Comparison of ENCODE assay signal across 27 cellular contexts in the genomic region with DNA sequence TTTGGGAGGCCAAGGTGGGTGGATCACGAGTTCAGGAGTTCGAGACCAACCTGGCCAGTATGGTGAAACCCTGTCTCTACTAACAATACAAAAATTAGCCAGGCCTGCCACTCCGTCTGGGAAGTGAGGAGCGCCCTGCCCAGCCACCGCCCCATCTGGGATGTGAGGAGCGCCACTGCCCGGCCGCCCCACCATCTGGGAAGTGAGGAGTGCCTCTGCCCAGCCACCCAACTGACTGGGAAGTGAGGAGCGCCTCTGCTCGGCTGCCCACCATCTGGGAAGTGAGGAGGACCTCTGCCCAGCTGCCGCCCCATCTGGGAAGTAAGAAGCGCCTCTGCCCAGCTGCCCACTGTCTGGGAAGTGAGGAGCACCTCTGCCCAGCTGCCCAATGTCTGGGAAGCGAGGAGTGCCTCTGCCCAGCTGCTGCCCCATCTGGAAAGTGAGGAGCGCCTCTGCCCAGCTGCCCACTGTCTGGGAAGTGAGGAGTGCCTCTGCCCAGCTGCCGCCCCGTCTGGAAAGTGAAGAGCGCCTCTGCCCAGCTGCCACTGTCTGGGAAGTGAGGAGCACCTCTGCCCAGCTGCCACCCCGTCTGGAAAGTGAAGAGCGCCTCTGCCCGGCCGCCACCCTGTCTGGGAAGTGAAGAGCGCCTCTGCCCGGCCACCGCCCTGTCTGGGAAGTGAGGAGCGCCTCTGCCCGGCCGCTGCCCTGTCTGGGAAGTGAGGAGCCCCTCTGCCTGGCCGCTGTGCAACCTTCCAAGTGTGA.
"Had no signal": no experiment of that assay in that cellular context is flagged by ENCODE, and none has a peak within 500 bp of the region (broad histone marks: within the 10 kb centered on the region; RNA-seq: fewer than 3 reads in every experiment).

No MANE protein-coding gene starts in this region.

- H3K4me3 Mint-ChIP-seq: immature natural killer cell; mesothelial cell of epicardium; natural killer cell; nephron progenitor cell; stimulated activated naive B cell treated with anti-CD40 and anti-IgM and Interleukin-4, amounts not matched to agents 10 μg/mL and 1 μg/mL and 100 μg/mL, for 72 hours had no signal

- H3K36me3 Mint-ChIP-seq: immature natural killer cell, naive B cell, natural killer cell had no signal

- H3K9me3 ChIP-seq: left lung, lower lobe of right lung, ovary, right atrium auricular region, suprapubic skin, thoracic aorta, tibial artery, upper lobe of left lung, vagina had no signal

- H3K4me3 ChIP-seq: left lung, lower lobe of right lung, ovary, right atrium auricular region, skin epidermis, suprapubic skin, thoracic aorta, tibial artery, upper lobe of left lung, vagina had no signal

- H3K27me3 Mint-ChIP-seq: progenitor cell of endocrine pancreas had no signal

- H3K36me3 ChIP-seq: ovary had no signal

- H3K27ac ChIP-seq: left lung, lower lobe of right lung, ovary, right atrium auricular region, skin epidermis, suprapubic skin, thoracic aorta, tibial artery, upper lobe of left lung, vagina had no signal

- H3K27me3 ChIP-seq: ovary, right atrium auricular region, suprapubic skin, tibial artery, upper lobe of left lung, vagina had no signal

- H3K27ac Mint-ChIP-seq: immature natural killer cell; mesothelial cell of epicardium; naive B cell; natural killer cell; nephron progenitor cell; progenitor cell of endocrine pancreas; stimulated activated naive B cell treated with anti-CD40 and anti-IgM and Interleukin-4, amounts not matched to agents 10 μg/mL and 1 μg/mL and 100 μg/mL, for 72 hours had no signal

- DNase-seq: hippocampal formation; immature natural killer cell; kidney; left colon; left lung; lower lobe of right lung; mammary epithelial cell; mesenchymal stem cell; naive B cell; natural killer cell; nephron progenitor cell; ovary; stimulated activated CD4-positive, alpha-beta T cell treated with anti-CD3 and anti-CD28 coated beads, Interleukin-12 subunit alpha, Interleukin-12 subunit beta, amount 100 ng/mL, for 4 hours; stimulated activated CD4-positive, alpha-beta T cell treated with anti-CD3 and anti-CD28 coated beads, Interleukin-15, amount 100 ng/mL, for 24 hours; stimulated activated CD4-positive, alpha-beta T cell treated with anti-CD3 and anti-CD28 coated beads, Interleukin-2, amount 100 ng/mL, for 24 hours; stimulated activated CD4-positive, alpha-beta T cell treated with anti-CD3 and anti-CD28 coated beads, Interleukin-4, amount 100 ng/mL, for 1 hour; stimulated activated naive B cell treated with anti-CD40 and anti-IgM and Interleukin-4, amounts not matched to agents 10 μg/mL and 1 μg/mL and 100 μg/mL, for 72 hours; stimulated activated naive CD8-positive, alpha-beta T cell treated with anti-CD3 and anti-CD28 coated beads, Interleukin-15, Interleukin-2, amounts not matched to agents 100 U/mL and 50 U/mL, for 24 hours; tibial artery had no signal

- H3K9me3 Mint-ChIP-seq: immature natural killer cell; mesothelial cell of epicardium; naive B cell; natural killer cell; stimulated activated naive B cell treated with anti-CD40 and anti-IgM and Interleukin-4, amounts not matched to agents 10 μg/mL and 1 μg/mL and 100 μg/mL, for 72 hours had no signal
